Comparison of ENCODE assay signal across 24 cellular contexts in genomic region chr11:80024119-80024518, GRCh38.
DNase-seq lines count a peak whose midpoint lies in the region; ATAC-seq and TF ChIP-seq lines count a peak whose summit lies in the region.
"Had no signal": no experiment of that assay in that cellular context is flagged by ENCODE, and none has a peak within 500 bp of the region (broad histone marks: within the 10 kb centered on the region; RNA-seq: fewer than 3 reads in every experiment).

No MANE protein-coding gene starts in this region.

- intact Hi-C loops in activated T-helper 1 cell treated with anti-CD3 and anti-CD28 coated beads, Interleukin-12 subunit alpha, Interleukin-12 subunit beta, Interleukin-2, Interleukin-4 antibody, amounts not matched to agents 30 ng/mL and 10 ng/mL and 1 ng/mL, durations not matched to agents 14 hours and 24 hours and 36 hours (cut with micrococcal nuclease) = no loop called here

- H3K27ac Mint-ChIP-seq in activated T-helper 1 cell treated with anti-CD3 and anti-CD28 coated beads, Interleukin-12 subunit alpha, Interleukin-12 subunit beta, Interleukin-2, Interleukin-4 antibody, amounts not matched to agents 30 ng/mL and 10 ng/mL and 1 ng/mL, durations not matched to agents 14 hours and 24 hours and 36 hours = no peak overlapping the region
- H3K27ac Mint-ChIP-seq in activated T-helper 17 cell treated with anti-CD3 and anti-CD28 coated beads, Interleukin-2, amount 50 U/mL, for 72 hours = no peak overlapping the region
- H3K27ac Mint-ChIP-seq: activated naive CD8-positive, alpha-beta T cell treated with anti-CD3 and anti-CD28 coated beads, Interleukin-2, amount 50 U/mL, for 24 hours; brain; naive thymus-derived CD4-positive, alpha-beta T cell had no signal

- no peak overlapping the region for H3K4me2 ChIP-seq in hepatocyte
- H3K4me2 ChIP-seq: KMS-11 had no signal

- no peaks in the 10 kb centered on the region for H3K9me3 ChIP-seq in hepatocyte (ENCODE audit: low read depth)

- H3K4me3 ChIP-seq in hepatocyte = no peak overlapping the region
- H3K4me3 ChIP-seq: coronary artery had no signal

- H3K27ac ChIP-seq in hepatocyte = no peak overlapping the region
- H3K27ac ChIP-seq: coronary artery, KMS-11 had no signal

- no peaks in the 10 kb centered on the region for H3K36me3 Mint-ChIP-seq in activated T-helper 1 cell treated with anti-CD3 and anti-CD28 coated beads, Interleukin-12 subunit alpha, Interleukin-12 subunit beta, Interleukin-2, Interleukin-4 antibody, amounts not matched to agents 30 ng/mL and 10 ng/mL and 1 ng/mL, durations not matched to agents 14 hours and 24 hours and 36 hours (ENCODE audit: low read depth)
- H3K36me3 Mint-ChIP-seq in activated T-helper 17 cell treated with anti-CD3 and anti-CD28 coated beads, Interleukin-2, amount 50 U/mL, for 72 hours (ENCODE audit: low read depth) = no peaks in the 10 kb centered on the region
- H3K36me3 Mint-ChIP-seq: brain; naive thymus-derived CD4-positive, alpha-beta T cell had no signal

- DNase-seq in NCI-H524 treated with DMSO at 0.1 percent for 48 hours (lab: John Stamatoyannopoulos, UW) = peak; percentile 54
- DNase-seq in hepatocyte (ENCODE audit: low spot score) = peak; percentile 5
- no peak for DNase-seq in anterior cingulate cortex (lab: John Stamatoyannopoulos, UW)
- no peak for DNase-seq in activated T-helper 1 cell treated with anti-CD3 and anti-CD28 coated beads, Interleukin-12 subunit alpha, Interleukin-12 subunit beta, Interleukin-2, Interleukin-4 antibody, amounts not matched to agents 30 ng/mL and 10 ng/mL and 1 ng/mL, durations not matched to agents 14 hours and 24 hours and 36 hours (ENCODE audit: low spot score)
- no peak for DNase-seq in cerebellar nuclear complex (lab: John Stamatoyannopoulos, UW)
- DNase-seq: activated CD4-positive, alpha-beta T cell treated with anti-CD3 and anti-CD28 coated beads, Interleukin-2, amount 50 U/mL, for 48 hours; activated CD8-positive, alpha-beta memory T cell treated with anti-CD3 and anti-CD28 coated beads, Interleukin-2, amount 50 U/mL, for 48 hours; activated effector memory CD4-positive, alpha-beta T cell treated with anti-CD3 and anti-CD28 coated beads, Interleukin-2, amount 50 U/mL, for 16 hours; activated naive CD8-positive, alpha-beta T cell treated with anti-CD3 and anti-CD28 coated beads, Interleukin-2, amount 50 U/mL, for 24 hours; left cardiac atrium; MV-4-11; naive thymus-derived CD4-positive, alpha-beta T cell; NCI-H1694 treated with DMSO at 0.1 percent for 48 hours; NCI-H446; occipital lobe; stimulated activated CD4-positive, alpha-beta T cell treated with anti-CD3 and anti-CD28 coated beads, Interleukin-4, amount 100 ng/mL, for 1 hour; stimulated activated naive CD4-positive, alpha-beta T cell treated with Interleukin-2 at 50 U/mL for 16 hours; T-helper 9 cell had no signal

- no peak overlapping the region for H2AFZ ChIP-seq in hepatocyte

- WGBS in hepatocyte (ENCODE audit: low lambda C conversion rate, missing lambda C conversion rate) = 57% methylated on average over 4 of the region's 4 CpGs

- no peaks in the 10 kb centered on the region for H3K4me1 Mint-ChIP-seq in activated T-helper 1 cell treated with anti-CD3 and anti-CD28 coated beads, Interleukin-12 subunit alpha, Interleukin-12 subunit beta, Interleukin-2, Interleukin-4 antibody, amounts not matched to agents 30 ng/mL and 10 ng/mL and 1 ng/mL, durations not matched to agents 14 hours and 24 hours and 36 hours (ENCODE audit: low read depth)
- H3K4me1 Mint-ChIP-seq in activated T-helper 17 cell treated with anti-CD3 and anti-CD28 coated beads, Interleukin-2, amount 50 U/mL, for 72 hours = no peaks in the 10 kb centered on the region
- H3K4me1 Mint-ChIP-seq: activated naive CD8-positive, alpha-beta T cell treated with anti-CD3 and anti-CD28 coated beads, Interleukin-2, amount 50 U/mL, for 24 hours; brain; naive thymus-derived CD4-positive, alpha-beta T cell had no signal

- H3K27me3 Mint-ChIP-seq in activated T-helper 1 cell treated with anti-CD3 and anti-CD28 coated beads, Interleukin-12 subunit alpha, Interleukin-12 subunit beta, Interleukin-2, Interleukin-4 antibody, amounts not matched to agents 30 ng/mL and 10 ng/mL and 1 ng/mL, durations not matched to agents 14 hours and 24 hours and 36 hours (ENCODE audit: insufficient read depth) = no peaks in the 10 kb centered on the region
- H3K27me3 Mint-ChIP-seq in activated T-helper 17 cell treated with anti-CD3 and anti-CD28 coated beads, Interleukin-2, amount 50 U/mL, for 72 hours = no peaks in the 10 kb centered on the region
- H3K27me3 Mint-ChIP-seq: naive thymus-derived CD4-positive, alpha-beta T cell had no signal

- no peaks in the 10 kb centered on the region for H3K27me3 ChIP-seq in hepatocyte

- H4K20me1 ChIP-seq in hepatocyte (ENCODE audit: insufficient read depth, poor library complexity, severe bottlenecking) = no peaks in the 10 kb centered on the region

- no peaks in the 10 kb centered on the region for H3K4me1 ChIP-seq in hepatocyte (ENCODE audit: insufficient read depth)

- no peak for TF ChIP-seq CTCF in hepatocyte (IDR thresholded peaks at IDR 0.05; ENCODE audit: poor library complexity)

- no peaks in the 10 kb centered on the region for H3K9me3 Mint-ChIP-seq in activated T-helper 1 cell treated with anti-CD3 and anti-CD28 coated beads, Interleukin-12 subunit alpha, Interleukin-12 subunit beta, Interleukin-2, Interleukin-4 antibody, amounts not matched to agents 30 ng/mL and 10 ng/mL and 1 ng/mL, durations not matched to agents 14 hours and 24 hours and 36 hours
- H3K9me3 Mint-ChIP-seq in activated T-helper 17 cell treated with anti-CD3 and anti-CD28 coated beads, Interleukin-2, amount 50 U/mL, for 72 hours = peaks cover 18% of the 10 kb centered on the region
- H3K9me3 Mint-ChIP-seq: activated naive CD8-positive, alpha-beta T cell treated with anti-CD3 and anti-CD28 coated beads, Interleukin-2, amount 50 U/mL, for 24 hours had no signal

- H3K36me3 ChIP-seq in hepatocyte (replicated peaks; ENCODE audit: insufficient read depth, low read depth) = no peaks in the 10 kb centered on the region

- ATAC-seq in GM18867 (IDR thresholded peaks at IDR 0.05; ENCODE audit: unreplicated experiment) = peak; percentile 48
- ATAC-seq in HG02870 (IDR thresholded peaks at IDR 0.05; ENCODE audit: unreplicated experiment) = peak; percentile 72
- no peak for ATAC-seq in activated T-helper 17 cell treated with anti-CD3 and anti-CD28 coated beads, Interleukin-2, amount 50 U/mL, for 72 hours (replicated peaks)
- ATAC-seq: activated naive CD8-positive, alpha-beta T cell treated with anti-CD3 and anti-CD28 coated beads, Interleukin-2, amount 50 U/mL, for 24 hours; left cardiac atrium; naive thymus-derived CD4-positive, alpha-beta T cell had no signal

- no peaks in the 10 kb centered on the region for H3K9me2 ChIP-seq in hepatocyte (replicated peaks; ENCODE audit: insufficient read depth)

- H3K4me3 Mint-ChIP-seq in activated T-helper 1 cell treated with anti-CD3 and anti-CD28 coated beads, Interleukin-12 subunit alpha, Interleukin-12 subunit beta, Interleukin-2, Interleukin-4 antibody, amounts not matched to agents 30 ng/mL and 10 ng/mL and 1 ng/mL, durations not matched to agents 14 hours and 24 hours and 36 hours = no peak overlapping the region
- H3K4me3 Mint-ChIP-seq in activated T-helper 17 cell treated with anti-CD3 and anti-CD28 coated beads, Interleukin-2, amount 50 U/mL, for 72 hours = no peak overlapping the region
- H3K4me3 Mint-ChIP-seq: activated naive CD8-positive, alpha-beta T cell treated with anti-CD3 and anti-CD28 coated beads, Interleukin-2, amount 50 U/mL, for 24 hours; brain; naive thymus-derived CD4-positive, alpha-beta T cell had no signal

- no peaks in the 10 kb centered on the region for H3K79me2 ChIP-seq in hepatocyte

Comparison
In these comparisons a context has a peak if more than half of its experiments do, and no peak if none do; other contexts are left out.
1. DNase-seq: peak in NCI-H524 treated with DMSO at 0.1 percent for 48 hours (single experiment) and hepatocyte (single experiment); none in anterior cingulate cortex (0 of 58), activated T-helper 1 cell treated with anti-CD3 and anti-CD28 coated beads, Interleukin-12 subunit alpha, Interleukin-12 subunit beta, Interleukin-2, Interleukin-4 antibody, amounts not matched to agents 30 ng/mL and 10 ng/mL and 1 ng/mL, durations not matched to agents 14 hours and 24 hours and 36 hours (single experiment) and cerebellar nuclear complex (0 of 2).